1 cellular context compared by ENCODE assay signal in the genomic region with DNA sequence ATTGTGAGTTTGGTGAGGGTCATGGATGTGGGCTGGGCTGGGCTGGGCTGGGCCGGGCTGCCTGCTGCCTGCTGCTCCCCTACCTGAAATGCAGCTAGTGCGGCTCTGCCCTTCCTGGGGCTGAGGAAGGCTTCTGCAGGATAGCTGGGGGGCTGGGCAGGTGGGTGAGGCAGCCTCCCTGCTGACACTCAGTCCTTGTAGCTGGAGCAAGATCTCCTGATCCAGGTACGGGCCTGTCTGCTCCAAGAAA.
TF ChIP-seq lines count a peak whose summit lies in the region.

No MANE protein-coding gene starts in this region.

TF ChIP-seq in K562, 482 proteins besides CTCF, POLR2A, EP300 and RAD21:
- TF ChIP-seq ZNF212 (CRISPR knock-in tag; IDR thresholded peaks at IDR 0.05) (no peak), PTRF (tag; IDR thresholded peaks at IDR 0.05) (no peak), POLR2G (IDR thresholded peaks at IDR 0.05; ENCODE audit: low read depth, low read length) (peak; percentile 43), NRF1 (conservative IDR thresholded peaks at IDR 0.05 in 1 of 2, IDR thresholded peaks at IDR 0.05 in 1 of 2) (0 out of 4 replicates have a peak, but pooled peaks of 1 of the 2 experiments have one; percentile 28), POLR2AphosphoS2 (IDR thresholded peaks at IDR 0.05; ENCODE audit: low read length) (peak; percentile 42; the same call in 1 of the 2 replicates), RBFOX2 (IDR thresholded peaks at IDR 0.05; ENCODE audit: low read depth, low read length) (peak; percentile 71), HEY1 (CRISPR knock-in tag; IDR thresholded peaks at IDR 0.05; ENCODE audit: borderline replicate concordance) (0 out of 2 replicates have a peak, but pooled peaks have one; percentile 34), RBM39 (optimal IDR thresholded peaks at IDR 0.05; ENCODE audit: low read depth, low read length) (peak; percentile 28)
